8 cellular contexts compared by ENCODE assay signal in the genomic region with DNA sequence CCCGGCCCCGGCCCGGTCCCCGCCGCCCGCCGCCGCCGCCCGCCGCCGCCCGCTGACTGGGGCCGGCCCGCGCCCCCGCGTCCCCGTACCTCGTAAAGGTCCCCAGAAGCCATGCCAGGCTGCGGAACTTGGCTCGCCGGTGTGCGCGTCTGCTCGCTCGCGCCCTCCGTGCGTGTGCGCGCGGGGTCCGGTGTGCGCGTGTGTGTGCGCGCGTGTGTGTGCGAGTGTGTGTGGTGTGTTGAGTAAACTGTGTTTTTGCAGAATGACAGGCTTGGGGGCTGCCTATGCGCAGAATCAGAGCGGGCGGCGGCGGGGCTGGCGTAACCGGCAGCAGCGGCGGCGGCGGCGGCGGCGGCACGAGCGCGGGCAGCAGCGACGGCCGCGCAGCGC. TPM values are rescaled to one million over a fixed set of nuclear protein-coding genes. Genes with fewer than 3 reads are reported as not detected.
DNase-seq lines count a peak whose midpoint lies in the region; ATAC-seq, FAIRE-seq and TF ChIP-seq lines count a peak whose summit lies in the region.

No MANE protein-coding gene starts in this region.

- H3K9me3 ChIP-seq in cardiac muscle cell (ENCODE audit: low read depth), result no peaks in the 10 kb centered on the region

- ATAC-seq in HG02642 (IDR thresholded peaks at IDR 0.05; ENCODE audit: poor library complexity, unreplicated experiment), result peak; percentile 30

- peak; percentile 33 for DNase-seq in GM12892 (ENCODE audit: insufficient read length)
- peak; percentile 15 for DNase-seq in RKO (ENCODE audit: low spot score)
- peak; percentile 77 for DNase-seq in activated naive CD4-positive, alpha-beta T cell treated with anti-CD3 and anti-CD28 coated beads, Interleukin-2, amount 50 U/mL, for 16 hours
- DNase-seq in cardiac muscle cell (ENCODE audit: low read depth in 1 of 2, low spot score in 1 of 2), result peak; percentile 52 to 76
- peak; percentile 53 for DNase-seq in putamen (ENCODE audit: low spot score)
- DNase-seq in NCI-H2171 treated with DMSO at 0.1 percent for 48 hours (lab: John Stamatoyannopoulos, UW), result no peak
- no peak for DNase-seq in NAMALWA (ENCODE audit: low spot score)

- peak; percentile 68; the same call in 1 of the 2 replicates for TF ChIP-seq POLR2A in GM12892 (IDR thresholded peaks at IDR 0.05; ENCODE audit: low read depth, low read length)

- no peak overlapping the region for H3K27ac ChIP-seq in cardiac muscle cell

- peak overlapping the region; percentile 89 for H3K4me3 ChIP-seq in cardiac muscle cell

- peaks cover 89% of the 10 kb centered on the region for H3K27me3 ChIP-seq in cardiac muscle cell

- H3K4me1 ChIP-seq in cardiac muscle cell (ENCODE audit: low read depth), result no peaks in the 10 kb centered on the region

- no peak for TF ChIP-seq CTCF in cardiac muscle cell (IDR thresholded peaks at IDR 0.05; ENCODE audit: low read depth, low read length)

- no peaks in the 10 kb centered on the region for H3K36me3 ChIP-seq in cardiac muscle cell

- FAIRE-seq in GM12892 (lab: Jason Lieb, UNC), result peak; percentile 79

RNA-seq across cellular contexts. Expression of a gene that starts 0.3 kb away (rescaled TPM):
- polyA plus RNA-seq in GM12892 (2012; ENCODE audit: missing spikeins), result 5.8 TPM
- 0.74 and 0.99 TPM in 2 replicates for total RNA-seq in cardiac muscle cell
- polyA plus RNA-seq in cardiac muscle cell, result 0.54 and 0.95 TPM in 2 replicates

Comparison
In these comparisons a context has a peak if more than half of its experiments do, and no peak if none do; other contexts are left out.
1. DNase-seq: peak in GM12892 (single experiment), RKO (single experiment), activated naive CD4-positive, alpha-beta T cell treated with anti-CD3 and anti-CD28 coated beads, Interleukin-2, amount 50 U/mL, for 16 hours (single experiment), cardiac muscle cell (2 of 2) and putamen (single experiment); none in NCI-H2171 treated with DMSO at 0.1 percent for 48 hours (single experiment) and NAMALWA (single experiment).